9 cellular contexts compared by ENCODE assay signal in the genomic region with DNA sequence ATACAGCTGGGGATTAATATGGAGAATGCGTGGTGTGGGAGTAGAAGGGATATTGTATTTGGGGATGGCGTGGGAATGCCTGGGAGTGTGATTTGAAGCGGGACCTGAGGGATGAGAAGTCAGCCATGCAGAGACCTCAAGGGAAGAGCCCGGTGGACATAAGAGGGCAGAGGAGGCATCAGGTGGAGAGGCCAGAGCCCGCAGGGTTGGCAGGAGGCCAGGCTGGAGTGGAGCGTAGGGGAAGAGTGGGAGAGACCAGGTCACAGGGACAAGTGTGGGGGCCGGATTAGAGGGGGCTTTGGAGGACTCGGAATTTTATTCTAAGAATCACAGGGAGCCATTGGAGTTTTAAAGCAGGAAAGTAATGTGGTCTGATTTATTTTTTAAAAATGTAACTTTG. TPM values are rescaled to one million over a fixed set of nuclear protein-coding genes. Genes with fewer than 3 reads are reported as not detected.
DNase-seq lines count a peak whose midpoint lies in the region; ATAC-seq lines count a peak whose summit lies in the region.
"Had no signal": no experiment of that assay in that cellular context is flagged by ENCODE, and none has a peak within 500 bp of the region (broad histone marks: within the 10 kb centered on the region; RNA-seq: fewer than 3 reads in every experiment).

No MANE protein-coding gene starts in this region.

- H3K4me3 ChIP-seq in HAP-1 = peak overlapping the region; percentile 78; the same call in 1 of the 2 replicates

- no peak for ATAC-seq in activated naive CD8-positive, alpha-beta T cell treated with anti-CD3 and anti-CD28 coated beads, Interleukin-2, amount 50 U/mL, for 24 hours
- ATAC-seq in naive B cell (ENCODE audit: low read depth in 2 of 2) (no peak), HG03342 (IDR thresholded peaks at IDR 0.05; ENCODE audit: unreplicated experiment) (no peak)

- H3K36me3 ChIP-seq in HAP-1 (replicated peaks) = no peaks in the 10 kb centered on the region; the same call in 1 of the 2 replicates

- no peaks in the 10 kb centered on the region for H3K27me3 Mint-ChIP-seq in activated naive CD8-positive, alpha-beta T cell treated with anti-CD3 and anti-CD28 coated beads, Interleukin-2, amount 50 U/mL, for 24 hours
- H3K27me3 Mint-ChIP-seq in naive B cell = no peaks in the 10 kb centered on the region

- H3K27ac Mint-ChIP-seq in activated naive CD8-positive, alpha-beta T cell treated with anti-CD3 and anti-CD28 coated beads, Interleukin-2, amount 50 U/mL, for 24 hours = peak overlapping the region; percentile 99
- peak overlapping the region in 2 of 6 donors; percentile 22 to 99 for H3K27ac Mint-ChIP-seq in naive B cell

- peak; percentile 29 for DNase-seq in COLO668 (lab: John Stamatoyannopoulos, UW; ENCODE audit: unreplicated experiment)
- DNase-seq in HAP-1 (ENCODE audit: low spot score in 2 of 2) = peak in 1 of 2 experiments; percentile 43
- DNase-seq in activated naive CD8-positive, alpha-beta T cell treated with anti-CD3 and anti-CD28 coated beads, Interleukin-2, amount 50 U/mL, for 24 hours = no peak
- DNase-seq in naive B cell = no peak
- DNase-seq in nucleus accumbens (lab: John Stamatoyannopoulos, UW) = no peak
- no peak for DNase-seq in NCI-H2196 treated with DMSO at 0.1 percent for 48 hours (lab: John Stamatoyannopoulos, UW; ENCODE audit: unreplicated experiment)

- H3K4me1 Mint-ChIP-seq in activated naive CD8-positive, alpha-beta T cell treated with anti-CD3 and anti-CD28 coated beads, Interleukin-2, amount 50 U/mL, for 24 hours = peaks cover 36% of the 10 kb centered on the region
- peaks cover 29 to 46% (median 41%) of the 10 kb centered on the region in 3 donors for H3K4me1 Mint-ChIP-seq in naive B cell

- no peaks in the 10 kb centered on the region for H3K9me3 Mint-ChIP-seq in activated naive CD8-positive, alpha-beta T cell treated with anti-CD3 and anti-CD28 coated beads, Interleukin-2, amount 50 U/mL, for 24 hours
- H3K9me3 Mint-ChIP-seq in naive B cell = no peaks in the 10 kb centered on the region

- peaks cover 16% of the 10 kb centered on the region for H3K36me3 Mint-ChIP-seq in activated naive CD8-positive, alpha-beta T cell treated with anti-CD3 and anti-CD28 coated beads, Interleukin-2, amount 50 U/mL, for 24 hours (ENCODE audit: low read depth)
- H3K36me3 Mint-ChIP-seq in naive B cell = peaks cover 0 to 10% of the 10 kb centered on the region in 2 donors

- peak overlapping the region; percentile 99 for H3K4me3 Mint-ChIP-seq in activated naive CD8-positive, alpha-beta T cell treated with anti-CD3 and anti-CD28 coated beads, Interleukin-2, amount 50 U/mL, for 24 hours
- H3K4me3 Mint-ChIP-seq in naive B cell = peak overlapping the region in 7 of 8 donors; percentile 77 to 100 (median 98)

- H3K9me3 ChIP-seq in HAP-1 = no peaks in the 10 kb centered on the region
- H3K9me3 ChIP-seq: ascending aorta, tibial nerve had no signal

- H3K27me3 ChIP-seq in HAP-1 (ENCODE audit: low read depth) = no peaks in the 10 kb centered on the region
- H3K27me3 ChIP-seq: ascending aorta, tibial nerve had no signal

- in situ Hi-C loops in HAP-1 (cut with MboI; ENCODE audit: low sequenced_read_pairs) = no loop called here

- peaks cover 24% of the 10 kb centered on the region for H3K4me1 ChIP-seq in HAP-1

RNA-seq across cellular contexts. Expression of gene NDUFB2, which starts 2.0 kb away (rescaled TPM):
- polyA plus RNA-seq in naive B cell (ENCODE audit: low read depth in 6 of 6) = 100 to 1,000 TPM; 298 to 433 (median 362) TPM

RNA-seq across cellular contexts. Expression of gene ADCK2, which starts 25.7 kb away (rescaled TPM):
- polyA plus RNA-seq in naive B cell (ENCODE audit: low read depth in 6 of 6) = 10 to 100 TPM; 24.4 to 38.8 (median 33.7) TPM

RNA-seq across cellular contexts. Expression of gene DENND2A, which starts 57.9 kb away (rescaled TPM):
- under 1 TPM in 2 of 6 donors, not detected in 4; 0.30 to 0.98 TPM for polyA plus RNA-seq in naive B cell (ENCODE audit: low read depth in 6 of 6)
